ENCODE assay signal across 13 cellular contexts in the genomic region with DNA sequence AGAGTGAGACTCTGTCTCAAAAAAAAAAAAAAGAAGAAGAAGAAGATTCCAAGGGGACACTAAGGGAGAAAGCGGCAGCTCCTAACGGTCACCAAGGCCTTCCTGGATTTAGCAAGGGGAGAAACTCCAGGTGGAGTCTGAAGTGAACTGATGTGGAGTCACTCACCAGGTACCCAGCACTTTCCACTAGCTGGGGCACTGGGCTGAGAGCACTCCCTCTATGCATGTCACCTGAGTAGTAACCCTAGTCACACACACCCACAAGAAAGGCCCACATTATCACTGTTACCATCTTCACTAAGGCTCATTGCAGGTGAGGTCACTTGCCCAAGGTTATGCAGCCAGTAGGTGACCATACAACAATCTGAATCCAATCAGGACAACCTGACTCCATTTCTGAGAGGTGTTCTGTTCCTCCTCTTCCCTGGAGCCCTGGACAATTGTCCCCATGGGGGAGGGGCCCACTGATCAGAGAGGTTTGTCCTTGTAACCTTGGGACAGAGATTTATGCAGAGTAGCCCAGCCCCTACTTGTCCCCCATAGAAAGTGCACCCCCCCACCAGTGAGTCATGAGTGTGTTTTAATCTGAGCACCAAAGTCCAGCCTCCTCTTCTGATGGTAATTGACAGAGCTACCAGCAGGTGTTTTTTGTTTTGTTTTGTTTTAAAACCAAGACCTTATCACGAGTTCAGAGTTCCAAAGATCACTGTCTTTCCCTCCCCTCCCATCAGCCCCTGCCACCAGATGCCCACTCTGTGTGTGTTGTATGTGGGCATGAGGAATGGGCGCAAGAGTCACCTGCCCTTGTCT. TPM values are rescaled to one million over a fixed set of nuclear protein-coding genes. Genes with fewer than 3 reads are reported as not detected.
DNase-seq lines count a peak whose midpoint lies in the region; ATAC-seq, FAIRE-seq and TF ChIP-seq lines count a peak whose summit lies in the region.
"Had no signal": no experiment of that assay in that cellular context is flagged by ENCODE, and none has a peak within 500 bp of the region (broad histone marks: within the 10 kb centered on the region; RNA-seq: fewer than 3 reads in every experiment).

No MANE protein-coding gene starts in this region.

- peak; percentile 83 for FAIRE-seq in GM12892 (lab: Jason Lieb, UNC)

- H3K4me3 Mint-ChIP-seq in activated T-helper 1 cell treated with anti-CD3 and anti-CD28 coated beads, Interleukin-12 subunit alpha, Interleukin-12 subunit beta, Interleukin-2, Interleukin-4 antibody, amounts not matched to agents 30 ng/mL and 10 ng/mL and 1 ng/mL, durations not matched to agents 14 hours and 24 hours and 36 hours, result no peak overlapping the region

- no peak for ATAC-seq in lower lobe of right lung
- no peak for ATAC-seq in GM18517 (IDR thresholded peaks at IDR 0.05; ENCODE audit: unreplicated experiment)
- ATAC-seq in HG02642 (IDR thresholded peaks at IDR 0.05; ENCODE audit: poor library complexity, unreplicated experiment), result no peak

- H3K36me3 Mint-ChIP-seq in activated T-helper 1 cell treated with anti-CD3 and anti-CD28 coated beads, Interleukin-12 subunit alpha, Interleukin-12 subunit beta, Interleukin-2, Interleukin-4 antibody, amounts not matched to agents 30 ng/mL and 10 ng/mL and 1 ng/mL, durations not matched to agents 14 hours and 24 hours and 36 hours (ENCODE audit: low read depth), result no peaks in the 10 kb centered on the region

- peaks cover 49% of the 10 kb centered on the region for H3K4me1 Mint-ChIP-seq in activated T-helper 1 cell treated with anti-CD3 and anti-CD28 coated beads, Interleukin-12 subunit alpha, Interleukin-12 subunit beta, Interleukin-2, Interleukin-4 antibody, amounts not matched to agents 30 ng/mL and 10 ng/mL and 1 ng/mL, durations not matched to agents 14 hours and 24 hours and 36 hours (ENCODE audit: low read depth)

- peaks cover 61 to 99% (median 88%) of the 10 kb centered on the region in 11 experiments for H3K27me3 ChIP-seq in BLaER1 treated with 17β-estradiol and CSF1 and Interleukin-3, amounts not matched to agents 10 nM and 100 nM
- no peaks in the 10 kb centered on the region for H3K27me3 ChIP-seq in lower lobe of right lung (ENCODE audit: low read depth)

- TF ChIP-seq CTCF in lower lobe of right lung (IDR thresholded peaks at IDR 0.05), result no peak

- peak overlapping the region; percentile 84 to 93 (median 88) for H3K27ac ChIP-seq in BLaER1 treated with 17β-estradiol and CSF1 and Interleukin-3, amounts not matched to agents 10 nM and 100 nM
- H3K27ac ChIP-seq in lower lobe of right lung, result peak overlapping the region; percentile 67
- H3K27ac ChIP-seq: C4-2B had no signal

- H3K9ac ChIP-seq in BLaER1 treated with 17β-estradiol and CSF1 and Interleukin-3, amounts not matched to agents 10 nM and 100 nM, result peak overlapping the region; percentile 66 to 82 (median 76); a peak in 20 of 22 replicates

- H3K9me3 ChIP-seq in BLaER1 treated with 17β-estradiol and CSF1 and Interleukin-3, amounts not matched to agents 10 nM and 100 nM (replicated peaks in 1 of 11), result no peaks in the 10 kb centered on the region
- H3K9me3 ChIP-seq in lower lobe of right lung, result no peaks in the 10 kb centered on the region

- DNase-seq in GM12892 (ENCODE audit: insufficient read length) (no peak), lower lobe of right lung (no peak), NCI-H1436 treated with DMSO at 0.1 percent for 48 hours (lab: John Stamatoyannopoulos, UW) (no peak), ureter (ENCODE audit: low spot score) (no peak)
- DNase-seq in activated T-helper 1 cell treated with anti-CD3 and anti-CD28 coated beads, Interleukin-12 subunit alpha, Interleukin-12 subunit beta, Interleukin-2, Interleukin-4 antibody, amounts not matched to agents 30 ng/mL and 10 ng/mL and 1 ng/mL, durations not matched to agents 14 hours and 24 hours and 36 hours (ENCODE audit: low spot score), result no peak
- DNase-seq: foreskin fibroblast; left cardiac atrium; stimulated activated CD4-positive, alpha-beta T cell treated with anti-CD3 and anti-CD28 coated beads, Interleukin-2, amount 100 ng/mL, for 48 hours had no signal

- no peaks in the 10 kb centered on the region for H3K27me3 Mint-ChIP-seq in activated T-helper 1 cell treated with anti-CD3 and anti-CD28 coated beads, Interleukin-12 subunit alpha, Interleukin-12 subunit beta, Interleukin-2, Interleukin-4 antibody, amounts not matched to agents 30 ng/mL and 10 ng/mL and 1 ng/mL, durations not matched to agents 14 hours and 24 hours and 36 hours (ENCODE audit: insufficient read depth)
- H3K27me3 Mint-ChIP-seq: progenitor cell of endocrine pancreas had no signal

- H4K20me1 ChIP-seq in BLaER1 treated with 17β-estradiol and CSF1 and Interleukin-3, amounts not matched to agents 10 nM and 100 nM, result no peaks in the 10 kb centered on the region

- no peak for TF ChIP-seq POLR2A in GM12892 (IDR thresholded peaks at IDR 0.05; ENCODE audit: low read depth, low read length)

- H3K36me3 ChIP-seq in BLaER1 treated with 17β-estradiol and CSF1 and Interleukin-3, amounts not matched to agents 10 nM and 100 nM, result no peaks in the 10 kb centered on the region
- H3K36me3 ChIP-seq in lower lobe of right lung, result no peaks in the 10 kb centered on the region

- peak overlapping the region; percentile 73 to 98 (median 85) for H3K4me2 ChIP-seq in BLaER1 treated with 17β-estradiol and CSF1 and Interleukin-3, amounts not matched to agents 10 nM and 100 nM

- H3K27ac Mint-ChIP-seq in activated T-helper 1 cell treated with anti-CD3 and anti-CD28 coated beads, Interleukin-12 subunit alpha, Interleukin-12 subunit beta, Interleukin-2, Interleukin-4 antibody, amounts not matched to agents 30 ng/mL and 10 ng/mL and 1 ng/mL, durations not matched to agents 14 hours and 24 hours and 36 hours, result peak overlapping the region; percentile 61
- H3K27ac Mint-ChIP-seq: progenitor cell of endocrine pancreas had no signal

- H3K4me3 ChIP-seq in BLaER1 treated with 17β-estradiol and CSF1 and Interleukin-3, amounts not matched to agents 10 nM and 100 nM, result no peak overlapping the region
- H3K4me3 ChIP-seq in lower lobe of right lung, result no peak overlapping the region

- H3K9me3 Mint-ChIP-seq in activated T-helper 1 cell treated with anti-CD3 and anti-CD28 coated beads, Interleukin-12 subunit alpha, Interleukin-12 subunit beta, Interleukin-2, Interleukin-4 antibody, amounts not matched to agents 30 ng/mL and 10 ng/mL and 1 ng/mL, durations not matched to agents 14 hours and 24 hours and 36 hours, result no peaks in the 10 kb centered on the region

- H3K4me1 ChIP-seq in BLaER1 treated with 17β-estradiol and CSF1 and Interleukin-3, amounts not matched to agents 10 nM and 100 nM, result peaks cover 88 to 100% (median 97%) of the 10 kb centered on the region in 10 experiments
- peaks cover 5% of the 10 kb centered on the region for H3K4me1 ChIP-seq in lower lobe of right lung

- intact Hi-C loops in activated T-helper 1 cell treated with anti-CD3 and anti-CD28 coated beads, Interleukin-12 subunit alpha, Interleukin-12 subunit beta, Interleukin-2, Interleukin-4 antibody, amounts not matched to agents 30 ng/mL and 10 ng/mL and 1 ng/mL, durations not matched to agents 14 hours and 24 hours and 36 hours (cut with micrococcal nuclease), result loop anchor here (2.0 to 10.0 kb wide), 2 partner anchors 133 to 311 kb away; a partner anchor contains a TSS
- intact Hi-C loops in lower lobe of right lung (cut with DNase I), result no loop called here

RNA-seq across cellular contexts. Expression of a gene that starts 5.9 kb away (rescaled TPM):
- polyA plus RNA-seq in GM12892 (2012; ENCODE audit: missing spikeins), result 72.6 TPM
- total RNA-seq in activated T-helper 1 cell treated with anti-CD3 and anti-CD28 coated beads, Interleukin-12 subunit alpha, Interleukin-12 subunit beta, Interleukin-2, Interleukin-4 antibody, amounts not matched to agents 30 ng/mL and 10 ng/mL and 1 ng/mL, durations not matched to agents 14 hours and 24 hours and 36 hours, result 129 and 135 TPM in 2 replicates
- total RNA-seq in lower lobe of right lung (74.9 TPM), ureter (8.4 TPM)
- total RNA-seq: progenitor cell of endocrine pancreas had no signal

RNA-seq across cellular contexts. Expression of a gene that starts 35.1 kb away (rescaled TPM):
- polyA plus RNA-seq in GM12892 (2012; ENCODE audit: missing spikeins), result not detected
- 0.16 and 0.24 TPM in 2 replicates for total RNA-seq in activated T-helper 1 cell treated with anti-CD3 and anti-CD28 coated beads, Interleukin-12 subunit alpha, Interleukin-12 subunit beta, Interleukin-2, Interleukin-4 antibody, amounts not matched to agents 30 ng/mL and 10 ng/mL and 1 ng/mL, durations not matched to agents 14 hours and 24 hours and 36 hours
- total RNA-seq in lower lobe of right lung (2.9 TPM), ureter (6.0 TPM)
- total RNA-seq: progenitor cell of endocrine pancreas had no signal
